10 cellular contexts compared by ENCODE assay signal in genomic region chr1:154433161-154433681, GRCh38. TPM values are rescaled to one million over a fixed set of nuclear protein-coding genes. Genes with fewer than 3 reads are reported as not detected.
A peak's percentile ranks its signal among the peaks of the same experiment; 100 is the strongest.
DNase-seq lines count a peak whose midpoint lies in the region; ATAC-seq, FAIRE-seq and TF ChIP-seq lines count a peak whose summit lies in the region.
"Had no signal": no experiment of that assay in that cellular context is flagged by ENCODE, and none has a peak within 500 bp of the region (broad histone marks: within the 10 kb centered on the region; RNA-seq: fewer than 3 reads in every experiment).

No MANE protein-coding gene starts in this region.

- no peak for TF ChIP-seq CTCF in keratinocyte (optimal IDR thresholded peaks at IDR 0.05 in 1 of 3, IDR thresholded peaks at IDR 0.05 in 1 of 3, conservative IDR thresholded peaks at IDR 0.05 in 1 of 3; ENCODE audit: extremely low read depth in 1 of 3, insufficient read depth in 2 of 3, low read length in 3 of 3)

- H2AFZ ChIP-seq in keratinocyte (ENCODE audit: control insufficient read depth, low read length): no peak overlapping the region

- peak overlapping the region; percentile 83 for H3K9ac ChIP-seq in keratinocyte (ENCODE audit: control insufficient read depth, extremely low read depth, insufficient read depth, low read length)

- peak overlapping the region; percentile 95 for H3K27ac ChIP-seq in keratinocyte (ENCODE audit: control insufficient read depth, insufficient read depth, low read length)

- no peak overlapping the region for H3K4me3 ChIP-seq in keratinocyte (ENCODE audit: control insufficient read depth in 2 of 3, extremely low read depth in 1 of 3, insufficient read depth in 2 of 3, low read depth in 1 of 3, low read length in 3 of 3)
- H3K4me3 ChIP-seq: HAP-1 had no signal

- no peak overlapping the region for H3K27ac Mint-ChIP-seq in activated CD8-positive, alpha-beta memory T cell treated with anti-CD3 and anti-CD28 coated beads, Interleukin-2, amount 10 ng/mL, durations not matched to agents 7 days and 5 days
- H3K27ac Mint-ChIP-seq in stimulated activated naive CD8-positive, alpha-beta T cell treated with anti-CD3 and anti-CD28 coated beads, Interleukin-15, Interleukin-2, amounts not matched to agents 100 ng/mL and 50 ng/mL, for 24 hours: peak overlapping the region; percentile 40

- H3K36me3 Mint-ChIP-seq in activated CD8-positive, alpha-beta memory T cell treated with anti-CD3 and anti-CD28 coated beads, Interleukin-2, amount 10 ng/mL, durations not matched to agents 7 days and 5 days: no peaks in the 10 kb centered on the region
- peaks cover 5% of the 10 kb centered on the region for H3K36me3 Mint-ChIP-seq in stimulated activated naive CD8-positive, alpha-beta T cell treated with anti-CD3 and anti-CD28 coated beads, Interleukin-15, Interleukin-2, amounts not matched to agents 100 ng/mL and 50 ng/mL, for 24 hours (ENCODE audit: low read depth)

- H3K4me1 Mint-ChIP-seq in activated CD8-positive, alpha-beta memory T cell treated with anti-CD3 and anti-CD28 coated beads, Interleukin-2, amount 10 ng/mL, durations not matched to agents 7 days and 5 days: peaks cover 26% of the 10 kb centered on the region
- H3K4me1 Mint-ChIP-seq in stimulated activated naive CD8-positive, alpha-beta T cell treated with anti-CD3 and anti-CD28 coated beads, Interleukin-15, Interleukin-2, amounts not matched to agents 100 ng/mL and 50 ng/mL, for 24 hours (ENCODE audit: low read depth): peaks cover 35% of the 10 kb centered on the region

- no peaks in the 10 kb centered on the region for H4K20me1 ChIP-seq in keratinocyte (ENCODE audit: control insufficient read depth, extremely low read depth, insufficient read depth, low read length)

- H3K27me3 Mint-ChIP-seq in activated CD8-positive, alpha-beta memory T cell treated with anti-CD3 and anti-CD28 coated beads, Interleukin-2, amount 10 ng/mL, durations not matched to agents 7 days and 5 days: peaks cover 4% of the 10 kb centered on the region
- H3K27me3 Mint-ChIP-seq in stimulated activated naive CD8-positive, alpha-beta T cell treated with anti-CD3 and anti-CD28 coated beads, Interleukin-15, Interleukin-2, amounts not matched to agents 100 ng/mL and 50 ng/mL, for 24 hours: no peaks in the 10 kb centered on the region

- no peaks in the 10 kb centered on the region for H3K79me2 ChIP-seq in keratinocyte (ENCODE audit: control insufficient read depth, insufficient read depth, low read length)

- H3K4me3 Mint-ChIP-seq in activated CD8-positive, alpha-beta memory T cell treated with anti-CD3 and anti-CD28 coated beads, Interleukin-2, amount 10 ng/mL, durations not matched to agents 7 days and 5 days: no peak overlapping the region
- H3K4me3 Mint-ChIP-seq in stimulated activated naive CD8-positive, alpha-beta T cell treated with anti-CD3 and anti-CD28 coated beads, Interleukin-15, Interleukin-2, amounts not matched to agents 100 ng/mL and 50 ng/mL, for 24 hours: no peak overlapping the region

- no peaks in the 10 kb centered on the region for H3K9me3 Mint-ChIP-seq in activated CD8-positive, alpha-beta memory T cell treated with anti-CD3 and anti-CD28 coated beads, Interleukin-2, amount 10 ng/mL, durations not matched to agents 7 days and 5 days (ENCODE audit: low read depth)
- no peaks in the 10 kb centered on the region for H3K9me3 Mint-ChIP-seq in stimulated activated naive CD8-positive, alpha-beta T cell treated with anti-CD3 and anti-CD28 coated beads, Interleukin-15, Interleukin-2, amounts not matched to agents 100 ng/mL and 50 ng/mL, for 24 hours

- peak; percentile 98 for FAIRE-seq in keratinocyte (lab: Jason Lieb, UNC)
- FAIRE-seq: GM12892 had no signal

- dilution Hi-C loops in keratinocyte (cut with MboI; ENCODE audit: extremely low pct_ligation_motif_present, low sequenced_read_pairs): no loop called here

- no peak for DNase-seq in activated CD8-positive, alpha-beta memory T cell treated with anti-CD3 and anti-CD28 coated beads, Interleukin-2, amount 10 ng/mL, durations not matched to agents 7 days and 5 days
- no peak for DNase-seq in activated CD8-positive, alpha-beta memory T cell treated with anti-CD3 and anti-CD28 coated beads, Interleukin-2, amount 50 U/mL, for 48 hours
- peak; percentile 48 for DNase-seq in activated T-cell treated with anti-CD3 and anti-CD28 coated beads, Interleukin-2, amount 50 U/mL, for 1 hour
- peak; percentile 99 for DNase-seq in keratinocyte (ENCODE audit: low read depth, low spot score)
- no peak for DNase-seq in middle frontal gyrus (ENCODE audit: extremely low spot score, low spot score)
- DNase-seq in 8988T: no peak

- peaks cover 3% of the 10 kb centered on the region for H3K9me1 ChIP-seq in keratinocyte (ENCODE audit: control insufficient read depth, extremely low read depth, insufficient read depth, low read length)

- ATAC-seq in activated CD8-positive, alpha-beta memory T cell treated with anti-CD3 and anti-CD28 coated beads, Interleukin-2, amount 10 ng/mL, durations not matched to agents 7 days and 5 days: peak; percentile 13
- ATAC-seq in GM21423 (IDR thresholded peaks at IDR 0.05; ENCODE audit: unreplicated experiment): no peak

- CTCF ChIA-PET in activated CD8-positive, alpha-beta memory T cell treated with anti-CD3 and anti-CD28 coated beads, Interleukin-2, amount 10 ng/mL, durations not matched to agents 7 days and 5 days (lab: Charles Lee): interaction anchor here (3.5 kb wide), 1 partner anchor 10 kb away, joined by 14 read pairs; no protein-coding TSS in a partner anchor

- H3K36me3 ChIP-seq in keratinocyte (ENCODE audit: control insufficient read depth in 2 of 2, extremely low read depth in 1 of 2, insufficient read depth in 2 of 2, low read length in 2 of 2): peaks cover 6 to 8% of the 10 kb centered on the region in 2 experiments
- H3K36me3 ChIP-seq: HAP-1 had no signal

- peak overlapping the region; percentile 37 for H3K4me2 ChIP-seq in keratinocyte (ENCODE audit: control insufficient read depth, extremely low read depth, insufficient read depth, low read depth, low read length)

- H3K4me1 ChIP-seq in keratinocyte (ENCODE audit: control insufficient read depth, extremely low read depth, insufficient read depth, low read length): peaks cover 72% of the 10 kb centered on the region

- no peaks in the 10 kb centered on the region for H3K9me3 ChIP-seq in keratinocyte (ENCODE audit: control insufficient read depth, low read depth, low read length)
- H3K9me3 ChIP-seq: HAP-1 had no signal

- no peaks in the 10 kb centered on the region for H3K27me3 ChIP-seq in keratinocyte (ENCODE audit: control insufficient read depth, extremely low read depth, insufficient read depth, low read length)

RNA-seq across cellular contexts. Expression of gene IL6R, which starts 28.1 kb away (rescaled TPM):
- total RNA-seq in activated CD8-positive, alpha-beta memory T cell treated with anti-CD3 and anti-CD28 coated beads, Interleukin-2, amount 10 ng/mL, durations not matched to agents 7 days and 5 days: under 1 TPM; 0.53 to 0.66 TPM
- 12.6 to 24.1 TPM (median 15.9 TPM) in 3 replicates for polyA plus RNA-seq in keratinocyte
- 12.4 TPM for polyA plus RNA-seq in keratinocyte (2011; ENCODE audit: low read depth)
- polyA plus RNA-seq in keratinocyte (2011; cell fraction: cytosol; rRNA removed): 8.2 and 11.1 TPM in 2 replicates
- polyA plus RNA-seq in keratinocyte (2011; cell fraction: nucleus; rRNA removed): 30.5 and 37.3 TPM in 2 replicates
- polyA plus RNA-seq in keratinocyte (2012; ENCODE audit: low replicate concordance): 9.3 and 24.5 TPM in 2 replicates
- 33.9 to 71.2 TPM (median 38.4 TPM) in 3 replicates for polyA minus RNA-seq in keratinocyte
- polyA minus RNA-seq in keratinocyte (2011; cell fraction: cytosol; rRNA and poly(A)+ RNA removed): 28.0 TPM
- 38.8 and 51.2 TPM in 2 replicates for polyA minus RNA-seq in keratinocyte (2011; cell fraction: nucleus; rRNA and poly(A)+ RNA removed)

Comparison
In these comparisons a context has a peak if more than half of its experiments do, and no peak if none do; other contexts are left out.
1. DNase-seq: peak in activated T-cell treated with anti-CD3 and anti-CD28 coated beads, Interleukin-2, amount 50 U/mL, for 1 hour (single experiment) and keratinocyte (single experiment); none in activated CD8-positive, alpha-beta memory T cell treated with anti-CD3 and anti-CD28 coated beads, Interleukin-2, amount 10 ng/mL, durations not matched to agents 7 days and 5 days (single experiment), activated CD8-positive, alpha-beta memory T cell treated with anti-CD3 and anti-CD28 coated beads, Interleukin-2, amount 50 U/mL, for 48 hours (single experiment), middle frontal gyrus (single experiment) and 8988T (single experiment).